Comparison of ENCODE assay signal across 9 cellular contexts in the genomic region with DNA sequence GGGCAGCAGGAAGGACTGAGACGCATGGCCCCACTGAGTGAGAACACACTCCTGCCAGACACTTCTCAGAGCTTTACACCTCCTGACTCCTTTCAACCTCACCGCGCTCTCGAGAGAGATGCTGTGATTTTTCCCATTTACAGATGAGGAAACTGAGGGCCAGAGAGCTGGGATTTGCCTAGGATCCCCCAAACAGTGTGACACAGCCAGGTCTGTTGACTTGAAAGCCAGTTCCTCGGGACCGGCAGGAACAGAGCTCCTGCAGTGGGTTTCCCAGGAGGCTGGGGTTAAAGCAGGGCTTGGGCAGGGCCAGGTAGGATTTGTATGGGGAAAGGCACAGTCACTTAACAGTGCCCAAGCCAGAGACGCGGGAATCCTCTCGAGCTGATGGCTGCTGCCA.
DNase-seq lines count a peak whose midpoint lies in the region; ATAC-seq, FAIRE-seq and TF ChIP-seq lines count a peak whose summit lies in the region.
"Had no signal": no experiment of that assay in that cellular context is flagged by ENCODE, and none has a peak within 500 bp of the region (broad histone marks: within the 10 kb centered on the region; RNA-seq: fewer than 3 reads in every experiment).

No MANE protein-coding gene starts in this region.

- H3K4me1 ChIP-seq in H1 (replicated peaks in 1 of 4; ENCODE audit: control insufficient read depth in 3 of 4, insufficient read depth in 4 of 4, low read length in 3 of 4) (peaks cover 2 to 40% (median 24%) of the 10 kb centered on the region in 4 experiments), neutrophil (ENCODE audit: control insufficient read depth in 1 of 2, insufficient read depth in 1 of 2, low read depth in 1 of 2, low read length in 1 of 2) (peaks cover 22 to 24% of the 10 kb centered on the region in 2 experiments)

- H2AFZ ChIP-seq in H1 (ENCODE audit: low read length): no peak overlapping the region

- no peak for TF ChIP-seq POLR2A in H1 (IDR thresholded peaks at IDR 0.05; ENCODE audit: control extremely low read depth in 1 of 2, low read depth in 2 of 2, low read length in 2 of 2)

- H3K4me2 ChIP-seq in H1 (ENCODE audit: insufficient read depth in 1 of 2, low read depth in 2 of 2, low read length in 2 of 2): no peak overlapping the region

- H3K79me1 ChIP-seq in H1 (ENCODE audit: low read depth, low read length): no peaks in the 10 kb centered on the region

- H4K91ac ChIP-seq in H1 (replicated peaks; ENCODE audit: insufficient read length, low read length): no peak overlapping the region

- H2BK20ac ChIP-seq in H1 (ENCODE audit: low read length): no peak overlapping the region

- TF ChIP-seq CTCF in H1 (IDR thresholded peaks at IDR 0.05; ENCODE audit: control extremely low read depth in 1 of 3, insufficient read depth in 1 of 3, low read depth in 1 of 3, low read length in 3 of 3) (no peak), neutrophil (IDR thresholded peaks at IDR 0.05) (no peak)

- H3K23ac ChIP-seq in H1 (ENCODE audit: insufficient read length): no peak overlapping the region

- intact Hi-C loops in Right ventricle myocardium inferior (cut with DNase I) (loop anchor here (2.0 kb wide), 1 partner anchor 16 kb away; no protein-coding TSS in a partner anchor), left cardiac atrium (cut with DNase I) (no loop called here)

- H3K36me3 ChIP-seq in H1 (ENCODE audit: control insufficient read depth in 2 of 4, insufficient read depth in 4 of 4, low read length in 3 of 4): no peaks in the 10 kb centered on the region
- H3K36me3 ChIP-seq in neutrophil: peaks cover 10% of the 10 kb centered on the region

- 96% methylated on average over 9 of the region's 9 CpGs; no CpG with 5 or more reads in 1 of the 2 experiments for WGBS in H1 (ENCODE audit: extremely low coverage in 1 of 2, insufficient coverage in 1 of 2, insufficient read length in 1 of 2, insufficient replicate concordance in 2 of 2, low coverage in 1 of 2, low lambda C conversion rate in 2 of 2, missing lambda C conversion rate in 1 of 2), 2 experiments

- no peak overlapping the region; the same call in 1 of the 2 replicates for H2BK12ac ChIP-seq in H1 (ENCODE audit: low read depth, low read length)

- peak overlapping the region; percentile 86 for H3K4ac ChIP-seq in H1 (replicated peaks; ENCODE audit: insufficient read length, low read depth, low read length)

- no peaks in the 10 kb centered on the region for H3K23me2 ChIP-seq in H1 (ENCODE audit: low read depth, low read length)

- no peak overlapping the region; the same call in 1 of the 2 replicates for H2BK15ac ChIP-seq in H1 (ENCODE audit: low read length)

- TF ChIP-seq EP300 in H1 (IDR thresholded peaks at IDR 0.05; ENCODE audit: borderline replicate concordance in 1 of 2, low read depth in 2 of 2, low read length in 2 of 2): no peak

- H3K18ac ChIP-seq in H1 (ENCODE audit: extremely low read depth, low read length): no peak overlapping the region

- ATAC-seq in Right ventricle myocardium inferior (no peak), left cardiac atrium (no peak), GM18861 (IDR thresholded peaks at IDR 0.05; ENCODE audit: unreplicated experiment) (no peak)

- H3K14ac ChIP-seq in H1 (ENCODE audit: insufficient read length): no peak overlapping the region

- no peak overlapping the region; the same call in 1 of the 2 replicates for H4K8ac ChIP-seq in H1 (ENCODE audit: extremely low read depth, insufficient read depth, low read length)

- DNase-seq in Right ventricle myocardium inferior (ENCODE audit: missing footprints): peak; percentile 30
- DNase-seq in left cardiac atrium: no peak
- no peak for DNase-seq in H1 (ENCODE audit: low read depth in 1 of 2, low spot score in 2 of 2)
- no peak for DNase-seq in urothelium cell line (ENCODE audit: low spot score)
- DNase-seq in OCI-M2 (lab: John Stamatoyannopoulos, UW; ENCODE audit: unreplicated experiment): no peak
- DNase-seq in T-helper 9 cell: no peak
- DNase-seq: NCI-H526 had no signal

- H3K56ac ChIP-seq in H1 (replicated peaks; ENCODE audit: insufficient read length, low read depth, low read length): no peak overlapping the region

- no peaks in the 10 kb centered on the region for H3K27me3 ChIP-seq in H1 (replicated peaks in 1 of 4; ENCODE audit: control insufficient read depth in 3 of 4, extremely low read depth in 1 of 4, insufficient read depth in 3 of 4, low read length in 3 of 4)
- H3K27me3 ChIP-seq in neutrophil: no peaks in the 10 kb centered on the region

- POLR2A ChIA-PET in H1 (lab: Charles Lee; ENCODE audit: partially characterized antibody): interaction anchor here (1.2 kb wide), 1 partner anchor 100 kb away, joined by 5 read pairs; no protein-coding TSS in a partner anchor

- H2BK5ac ChIP-seq in H1 (ENCODE audit: low read depth, low read length): peak overlapping the region; percentile 48; the same call in 1 of the 2 replicates

- H3K9me3 ChIP-seq in H1 (ENCODE audit: insufficient read depth in 2 of 2, low read depth in 1 of 2, low read length in 1 of 2): no peaks in the 10 kb centered on the region
- no peaks in the 10 kb centered on the region for H3K9me3 ChIP-seq in neutrophil

- no peak overlapping the region for H2BK120ac ChIP-seq in H1 (replicated peaks; ENCODE audit: low read depth, low read length)

- FAIRE-seq in H1 (lab: Jason Lieb, UNC): no peak
- peak; percentile 59 for FAIRE-seq in urothelium cell line (lab: Jason Lieb, UNC)

- H2AK5ac ChIP-seq in H1 (ENCODE audit: low read depth, low read length): peak overlapping the region; percentile 78; the same call in 1 of the 2 replicates

- H3K4me3 ChIP-seq in H1 (ENCODE audit: extremely low read depth in 1 of 4, insufficient read depth in 2 of 4, low read depth in 3 of 4, low read length in 4 of 4) (no peak overlapping the region), neutrophil (ENCODE audit: low read depth in 1 of 2, low read length in 1 of 2) (no peak overlapping the region)

- no peak overlapping the region for H4K5ac ChIP-seq in H1 (ENCODE audit: insufficient read length, low read depth, low read length)

- no peak overlapping the region for H3K27ac ChIP-seq in H1 (ENCODE audit: low read depth, low read length)
- peak overlapping the region; percentile 74 for H3K27ac ChIP-seq in neutrophil

- TF ChIP-seq RAD21 in H1 (IDR thresholded peaks at IDR 0.05 in 1 of 2, conservative IDR thresholded peaks at IDR 0.05 in 1 of 2; ENCODE audit: low read depth in 2 of 2, low read length in 2 of 2): no peak

- H4K20me1 ChIP-seq in H1 (replicated peaks in 1 of 2; ENCODE audit: control insufficient read depth in 1 of 2, insufficient read depth in 2 of 2, low read length in 2 of 2): no peaks in the 10 kb centered on the region

- H3K79me2 ChIP-seq in H1 (ENCODE audit: control insufficient read depth in 1 of 2, insufficient read depth in 2 of 2, low read length in 2 of 2): no peaks in the 10 kb centered on the region

- CTCF ChIA-PET in H1 (lab: Charles Lee; ENCODE audit: partially characterized antibody): interaction anchor here (0.8 to 3.1 kb wide), 9 partner anchors 8 to 250 kb away, joined by 3 to 9 read pairs (median 4); no protein-coding TSS in a partner anchor

- no peak overlapping the region for H3K9ac ChIP-seq in H1 (replicated peaks in 1 of 4; ENCODE audit: extremely low read depth in 1 of 4, low read depth in 3 of 4, low read length in 3 of 4)
